Comparison of ENCODE assay signal across 9 cellular contexts in the genomic region with DNA sequence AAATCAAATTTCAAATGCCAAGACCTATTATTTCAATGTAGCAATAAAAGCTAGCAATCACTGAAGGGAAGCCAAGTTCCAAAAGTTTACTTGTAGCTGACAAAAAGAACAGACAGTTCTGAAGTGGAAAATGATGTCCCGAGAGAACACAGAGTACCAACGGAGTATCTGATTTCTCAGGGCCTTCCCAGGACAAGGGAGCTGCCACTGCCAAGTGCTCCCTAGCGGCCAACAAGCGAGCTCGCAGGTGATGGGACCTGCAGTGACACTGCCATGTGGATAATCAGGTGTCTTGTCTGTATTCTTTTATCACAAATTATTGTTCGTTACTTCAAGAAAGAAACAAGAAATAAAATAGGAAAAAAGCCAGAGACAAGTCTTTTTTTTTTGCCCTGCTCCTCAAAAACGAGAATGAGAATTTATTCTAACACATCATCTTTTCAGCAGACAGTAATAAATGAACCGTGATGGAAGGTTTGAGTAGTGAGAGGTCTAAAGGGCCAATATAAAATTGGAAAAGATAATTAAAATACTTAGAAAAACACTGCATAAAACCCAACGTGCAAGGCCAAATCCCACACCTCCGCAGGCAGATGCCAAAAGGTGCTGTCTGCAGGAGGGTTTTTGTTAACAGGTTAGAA.
DNase-seq lines count a peak whose midpoint lies in the region; ATAC-seq and TF ChIP-seq lines count a peak whose summit lies in the region.
"Had no signal": no experiment of that assay in that cellular context is flagged by ENCODE, and none has a peak within 500 bp of the region (broad histone marks: within the 10 kb centered on the region; RNA-seq: fewer than 3 reads in every experiment).

No MANE protein-coding gene starts in this region.

- H3K27me3 ChIP-seq in HAP-1 (ENCODE audit: low read depth) (no peaks in the 10 kb centered on the region), psoas muscle (ENCODE audit: insufficient read depth in 3 of 3, low read length in 2 of 3) (no peaks in the 10 kb centered on the region), ovary (no peaks in the 10 kb centered on the region)
- H3K27me3 ChIP-seq: adrenal gland had no signal

- TF ChIP-seq EP300 in ovary (IDR thresholded peaks at IDR 0.05), result no peak

- 25 to 39% (median 29%) methylated on average over 10 of the region's 10 CpGs for WGBS in psoas muscle, 3 donors
- 74 to 82% (median 81%) methylated on average over 10 of the region's 10 CpGs for WGBS in ovary, 3 donors

- H3K27ac ChIP-seq in psoas muscle (peak overlapping the region; percentile 54), ovary (no peak overlapping the region)
- H3K27ac ChIP-seq: adrenal gland had no signal

- DNase-seq in HAP-1 (ENCODE audit: low spot score in 2 of 2), result peak; percentile 60 to 67
- DNase-seq in NCI-H748 (lab: John Stamatoyannopoulos, UW; ENCODE audit: unreplicated experiment), result peak; percentile 88
- peak; percentile 18 for DNase-seq in fibroblast of mammary gland (ENCODE audit: low read depth)
- peak; percentile 40 to 86 for DNase-seq in psoas muscle
- no peak for DNase-seq in NCI-H1048 (lab: John Stamatoyannopoulos, UW)
- no peak for DNase-seq in ovary
- DNase-seq in HuH-7.5 (ENCODE audit: low spot score), result no peak
- no peak for DNase-seq in NCI-H187 (lab: John Stamatoyannopoulos, UW)

- H3K9me3 ChIP-seq in HAP-1, result no peaks in the 10 kb centered on the region
- H3K9me3 ChIP-seq in psoas muscle, result no peaks in the 10 kb centered on the region
- H3K9me3 ChIP-seq in ovary, result no peaks in the 10 kb centered on the region
- H3K9me3 ChIP-seq: adrenal gland had no signal

- in situ Hi-C loops in HAP-1 (cut with MboI; ENCODE audit: low sequenced_read_pairs), result no loop called here

- peaks cover 14% of the 10 kb centered on the region for H3K4me1 ChIP-seq in HAP-1
- H3K4me1 ChIP-seq in psoas muscle, result peaks cover 33% of the 10 kb centered on the region
- no peaks in the 10 kb centered on the region for H3K4me1 ChIP-seq in ovary (ENCODE audit: insufficient read depth)
- H3K4me1 ChIP-seq: adrenal gland had no signal

- ATAC-seq in psoas muscle, result peak; percentile 87 to 95 (median 90)

- TF ChIP-seq CTCF in fibroblast of mammary gland (conservative IDR thresholded peaks at IDR 0.05; ENCODE audit: control insufficient read depth, insufficient read depth, low read depth, low read length), result peak; percentile 24
- TF ChIP-seq CTCF in psoas muscle (IDR thresholded peaks at IDR 0.05), result peak; percentile 49
- TF ChIP-seq CTCF in ovary (IDR thresholded peaks at IDR 0.05), result no peak

- intact Hi-C loops in psoas muscle (cut with DNase I), result loop anchor here in 1 of 2 donors (10.0 kb wide), 1 partner anchor 202 kb away; no protein-coding TSS in a partner anchor
- intact Hi-C loops in ovary (cut with DNase I), result no loop called here

- no peak overlapping the region for H3K4me3 ChIP-seq in HAP-1
- no peak overlapping the region for H3K4me3 ChIP-seq in fibroblast of mammary gland (ENCODE audit: control insufficient read depth, low read depth, low read length)
- H3K4me3 ChIP-seq in psoas muscle, result no peak overlapping the region
- no peak overlapping the region for H3K4me3 ChIP-seq in ovary
- H3K4me3 ChIP-seq: adrenal gland had no signal

- no peak for TF ChIP-seq POLR2A in ovary (IDR thresholded peaks at IDR 0.05)

- peaks cover 18% of the 10 kb centered on the region for H3K36me3 ChIP-seq in HAP-1 (replicated peaks)
- no peaks in the 10 kb centered on the region for H3K36me3 ChIP-seq in psoas muscle (ENCODE audit: insufficient read depth in 1 of 2, low read depth in 1 of 2)
- no peaks in the 10 kb centered on the region for H3K36me3 ChIP-seq in ovary
- H3K36me3 ChIP-seq: adrenal gland had no signal

Comparison
In these comparisons a context has a peak if more than half of its experiments do, and no peak if none do; other contexts are left out.
1. DNase-seq: peak in HAP-1 (2 of 2), NCI-H748 (single experiment), fibroblast of mammary gland (single experiment) and psoas muscle (2 of 2); none in NCI-H1048 (single experiment), ovary (0 of 5), HuH-7.5 (single experiment) and NCI-H187 (0 of 2).
2. CTCF ChIP-seq: peak in fibroblast of mammary gland (single experiment) and psoas muscle (single experiment); none in ovary (0 of 3).